ENCODE assay signal across 10 cellular contexts in genomic region chr1:192936313-192937018, GRCh38.
DNase-seq lines count a peak whose midpoint lies in the region; ATAC-seq and TF ChIP-seq lines count a peak whose summit lies in the region.
"Had no signal": no experiment of that assay in that cellular context is flagged by ENCODE, and none has a peak within 500 bp of the region (broad histone marks: within the 10 kb centered on the region; RNA-seq: fewer than 3 reads in every experiment).

No MANE protein-coding gene starts in this region.

- peaks cover 16% of the 10 kb centered on the region for H3K4me1 Mint-ChIP-seq in activated T-cell treated with anti-CD3 and anti-CD28 coated beads, Interleukin-2, amount 50 U/mL, for 4 hours (ENCODE audit: low read depth)
- H3K4me1 Mint-ChIP-seq in stimulated activated naive CD8-positive, alpha-beta T cell treated with anti-CD3 and anti-CD28 coated beads, Interleukin-15, amount 100 ng/mL, for 72 hours = peaks cover 34% of the 10 kb centered on the region

- H3K27ac ChIP-seq in coronary artery = no peak overlapping the region
- H3K27ac ChIP-seq: WERI-Rb-1 had no signal

- H3K36me3 Mint-ChIP-seq in activated T-cell treated with anti-CD3 and anti-CD28 coated beads, Interleukin-2, amount 50 U/mL, for 4 hours (ENCODE audit: insufficient read depth) = no peaks in the 10 kb centered on the region

- ATAC-seq in activated T-cell treated with anti-CD3 and anti-CD28 coated beads, Interleukin-2, amount 50 U/mL, for 4 hours = peak; percentile 80
- peak; percentile 31 for ATAC-seq in HG03469 (IDR thresholded peaks at IDR 0.05; ENCODE audit: unreplicated experiment)
- peak; percentile 94 for ATAC-seq in stimulated activated naive CD8-positive, alpha-beta T cell treated with anti-CD3 and anti-CD28 coated beads, Interleukin-15, amount 100 ng/mL, for 72 hours
- ATAC-seq: esophagus mucosa had no signal

- TF ChIP-seq CTCF in cardiac fibroblast (IDR thresholded peaks at IDR 0.05; ENCODE audit: low read depth, low read length) (no peak), coronary artery (IDR thresholded peaks at IDR 0.05) (no peak)

- no peak for DNase-seq in activated T-cell treated with anti-CD3 and anti-CD28 coated beads, Interleukin-2, amount 50 U/mL, for 4 hours
- DNase-seq in activated T-cell treated with anti-CD3 and anti-CD28 coated beads, Interleukin-2, amount 50 U/mL, for 1 hour = no peak
- DNase-seq in cardiac fibroblast (ENCODE audit: low read depth in 2 of 2) (peak; percentile 39 to 54), coronary artery (ENCODE audit: low spot score) (no peak), mucosa of gallbladder (ENCODE audit: low spot score) (no peak), NCI-H510A treated with DMSO at 0.1 percent for 48 hours (lab: John Stamatoyannopoulos, UW) (no peak)
- peak in 1 of 2 donors; percentile 34 for DNase-seq in stimulated activated naive CD8-positive, alpha-beta T cell treated with anti-CD3 and anti-CD28 coated beads, Interleukin-15, amount 100 ng/mL, for 72 hours
- DNase-seq: WERI-Rb-1 had no signal

- H3K27me3 Mint-ChIP-seq in activated T-cell treated with anti-CD3 and anti-CD28 coated beads, Interleukin-2, amount 50 U/mL, for 4 hours (ENCODE audit: low read depth) = no peaks in the 10 kb centered on the region
- no peaks in the 10 kb centered on the region for H3K27me3 Mint-ChIP-seq in stimulated activated naive CD8-positive, alpha-beta T cell treated with anti-CD3 and anti-CD28 coated beads, Interleukin-15, amount 100 ng/mL, for 72 hours

- no peaks in the 10 kb centered on the region for H3K9me3 Mint-ChIP-seq in activated T-cell treated with anti-CD3 and anti-CD28 coated beads, Interleukin-2, amount 50 U/mL, for 4 hours
- no peaks in the 10 kb centered on the region for H3K9me3 Mint-ChIP-seq in stimulated activated naive CD8-positive, alpha-beta T cell treated with anti-CD3 and anti-CD28 coated beads, Interleukin-15, amount 100 ng/mL, for 72 hours

- no peak overlapping the region for H3K4me3 Mint-ChIP-seq in activated T-cell treated with anti-CD3 and anti-CD28 coated beads, Interleukin-2, amount 50 U/mL, for 4 hours
- no peak overlapping the region for H3K4me3 Mint-ChIP-seq in stimulated activated naive CD8-positive, alpha-beta T cell treated with anti-CD3 and anti-CD28 coated beads, Interleukin-15, amount 100 ng/mL, for 72 hours

- peak overlapping the region; percentile 27 to 94 for H3K27ac Mint-ChIP-seq in stimulated activated naive CD8-positive, alpha-beta T cell treated with anti-CD3 and anti-CD28 coated beads, Interleukin-15, amount 100 ng/mL, for 72 hours

- H3K4me3 ChIP-seq in cardiac fibroblast (replicated peaks in 1 of 2; ENCODE audit: low read depth in 2 of 2, low read length in 2 of 2) (no peak overlapping the region), coronary artery (no peak overlapping the region)

Comparison
In these comparisons a context has a peak if more than half of its experiments do, and no peak if none do; other contexts are left out.
1. ATAC-seq: peak in every context shown above with its lines; median percentile 94 in stimulated activated naive CD8-positive, alpha-beta T cell treated with anti-CD3 and anti-CD28 coated beads, Interleukin-15, amount 100 ng/mL, for 72 hours; 80 in activated T-cell treated with anti-CD3 and anti-CD28 coated beads, Interleukin-2, amount 50 U/mL, for 4 hours; 31 in HG03469.
2. DNase-seq: peak in cardiac fibroblast (2 of 2); none in activated T-cell treated with anti-CD3 and anti-CD28 coated beads, Interleukin-2, amount 50 U/mL, for 4 hours (single experiment), activated T-cell treated with anti-CD3 and anti-CD28 coated beads, Interleukin-2, amount 50 U/mL, for 1 hour (single experiment), coronary artery (single experiment), mucosa of gallbladder (single experiment) and NCI-H510A treated with DMSO at 0.1 percent for 48 hours (single experiment).